ENCODE assay signal across 1 cellular context in genomic region chr20:39269031-39269461, GRCh38.
TF ChIP-seq lines count a peak whose summit lies in the region.

No MANE protein-coding gene starts in this region.

TF ChIP-seq in HepG2, 621 proteins besides CTCF, POLR2A, EP300 and RAD21 (continued from another document and continues in another):
- TF ChIP-seq ZFP91 (CRISPR knock-in tag; IDR thresholded peaks at IDR 0.05; ENCODE audit: borderline replicate concordance) (0 out of 2 replicates have a peak, but pooled peaks have one; percentile 12), SALL1 (CRISPR knock-in tag; IDR thresholded peaks at IDR 0.05) (peak; percentile 33; the same call in 1 of the 2 replicates), ZNF136 (CRISPR knock-in tag; IDR thresholded peaks at IDR 0.05; ENCODE audit: low read depth) (no peak), ZBTB46 (CRISPR knock-in tag; IDR thresholded peaks at IDR 0.05; ENCODE audit: borderline replicate concordance) (no peak), FOXA3 (CRISPR knock-in tag; IDR thresholded peaks at IDR 0.05) (no peak), MEIS2 (CRISPR knock-in tag; IDR thresholded peaks at IDR 0.05) (no peak), RFXANK (CRISPR knock-in tag; IDR thresholded peaks at IDR 0.05) (no peak), MTF2 (CRISPR knock-in tag; IDR thresholded peaks at IDR 0.05; ENCODE audit: borderline replicate concordance) (no peak), MTA1 (CRISPR knock-in tag; IDR thresholded peaks at IDR 0.05; ENCODE audit: borderline replicate concordance) (0 out of 2 replicates have a peak, but pooled peaks have one; percentile 21), MTF1 (CRISPR knock-in tag; IDR thresholded peaks at IDR 0.05) (no peak), SRSF9 (IDR thresholded peaks at IDR 0.05; ENCODE audit: borderline replicate concordance, insufficient read depth, low read depth, low read length, poor library complexity, severe bottlenecking) (no peak), ZNF614 (CRISPR knock-in tag; IDR thresholded peaks at IDR 0.05; ENCODE audit: borderline replicate concordance) (no peak), ZNF75D (CRISPR knock-in tag; IDR thresholded peaks at IDR 0.05; ENCODE audit: borderline replicate concordance) (no peak), RNF2 (conservative IDR thresholded peaks at IDR 0.05; ENCODE audit: low read depth) (no peak), FOSL2 (CRISPR knock-in tag; IDR thresholded peaks at IDR 0.05) (peak; percentile 9; the same call in 1 of the 2 replicates), TAF15 (IDR thresholded peaks at IDR 0.05; ENCODE audit: low read depth, low read length, poor library complexity, severe bottlenecking) (no peak), SIX4 (CRISPR knock-in tag; IDR thresholded peaks at IDR 0.05) (no peak), TRIM22 (IDR thresholded peaks at IDR 0.05) (no peak), ZMYM2 (CRISPR knock-in tag; IDR thresholded peaks at IDR 0.05) (no peak), TOPORS (CRISPR knock-in tag; IDR thresholded peaks at IDR 0.05) (no peak), BHLHE40 (IDR thresholded peaks at IDR 0.05; ENCODE audit: low read length) (0 out of 2 replicates have a peak, but pooled peaks have one; percentile 6), HINFP (CRISPR knock-in tag; IDR thresholded peaks at IDR 0.05; ENCODE audit: low read depth) (0 out of 2 replicates have a peak, but pooled peaks have one; percentile 14), STAG1 (CRISPR knock-in tag; IDR thresholded peaks at IDR 0.05) (peak; percentile 93), FOXC1 (CRISPR knock-in tag; IDR thresholded peaks at IDR 0.05; ENCODE audit: borderline replicate concordance) (0 out of 2 replicates have a peak, but pooled peaks have one; percentile 38), ATF2 (CRISPR knock-in tag; IDR thresholded peaks at IDR 0.05) (no peak), SP140L (CRISPR knock-in tag; IDR thresholded peaks at IDR 0.05; ENCODE audit: borderline replicate concordance) (no peak), FOXJ3 (CRISPR knock-in tag; IDR thresholded peaks at IDR 0.05; ENCODE audit: borderline replicate concordance) (no peak), ZMYM3 (CRISPR knock-in tag; IDR thresholded peaks at IDR 0.05) (no peak), TBL1XR1 (IDR thresholded peaks at IDR 0.05; ENCODE audit: borderline replicate concordance, low read length, partially characterized antibody) (no peak), NFYB (CRISPR knock-in tag; IDR thresholded peaks at IDR 0.05) (no peak), MAFK (conservative IDR thresholded peaks at IDR 0.05 in 1 of 2, IDR thresholded peaks at IDR 0.05 in 1 of 2; ENCODE audit: low read length in 2 of 2) (no peak), KDM3A (CRISPR knock-in tag; IDR thresholded peaks at IDR 0.05; ENCODE audit: low read depth) (no peak), HNRNPK (IDR thresholded peaks at IDR 0.05; ENCODE audit: low read depth, low read length, poor library complexity, severe bottlenecking) (no peak), DZIP1 (CRISPR knock-in tag; IDR thresholded peaks at IDR 0.05) (no peak), CSRNP1 (CRISPR knock-in tag; IDR thresholded peaks at IDR 0.05) (no peak), ZNF576 (CRISPR knock-in tag; IDR thresholded peaks at IDR 0.05) (no peak), PHF20 (CRISPR knock-in tag; IDR thresholded peaks at IDR 0.05) (no peak), AHR (CRISPR knock-in tag; IDR thresholded peaks at IDR 0.05) (no peak), HNF4G (IDR thresholded peaks at IDR 0.05; ENCODE audit: borderline replicate concordance, low read depth, low read length) (no peak), HNF4G (CRISPR knock-in tag; IDR thresholded peaks at IDR 0.05; ENCODE audit: borderline replicate concordance, low read depth) (no peak), LBX2 (CRISPR knock-in tag; IDR thresholded peaks at IDR 0.05; ENCODE audit: borderline replicate concordance) (no peak), ZSCAN30 (CRISPR knock-in tag; IDR thresholded peaks at IDR 0.05) (no peak), NFKB2 (CRISPR knock-in tag; IDR thresholded peaks at IDR 0.05; ENCODE audit: borderline replicate concordance) (peak; percentile 49; the same call in 1 of the 2 replicates), KLF6 (CRISPR knock-in tag; IDR thresholded peaks at IDR 0.05) (no peak), CBFB (CRISPR knock-in tag; IDR thresholded peaks at IDR 0.05) (no peak), JARID2 (CRISPR knock-in tag; IDR thresholded peaks at IDR 0.05; ENCODE audit: insufficient replicate concordance) (no peak), HNRNPL (IDR thresholded peaks at IDR 0.05; ENCODE audit: low read depth, low read length) (no peak), ERF (CRISPR knock-in tag; IDR thresholded peaks at IDR 0.05) (no peak), BRCA1 (CRISPR knock-in tag; IDR thresholded peaks at IDR 0.05) (no peak), SRSF1 (optimal IDR thresholded peaks at IDR 0.05; ENCODE audit: low read depth, low read length) (no peak), SETDB1 (CRISPR knock-in tag; IDR thresholded peaks at IDR 0.05; ENCODE audit: borderline replicate concordance) (no peak), SRY (CRISPR knock-in tag; IDR thresholded peaks at IDR 0.05) (no peak), YY1 (IDR thresholded peaks at IDR 0.05; ENCODE audit: insufficient read depth, insufficient replicate concordance, low read depth, low read length) (no peak), ZNF749 (CRISPR knock-in tag; IDR thresholded peaks at IDR 0.05; ENCODE audit: borderline replicate concordance) (no peak), XRCC5 (optimal IDR thresholded peaks at IDR 0.05; ENCODE audit: low read length) (peak; percentile 92), LRRFIP1 (CRISPR knock-in tag; conservative IDR thresholded peaks at IDR 0.05) (no peak), TGIF2 (CRISPR knock-in tag; IDR thresholded peaks at IDR 0.05) (0 out of 2 replicates have a peak, but pooled peaks have one; percentile 24), REPIN1 (CRISPR knock-in tag; IDR thresholded peaks at IDR 0.05; ENCODE audit: borderline replicate concordance, low read depth) (no peak)
